ENCODE assay signal across 23 cellular contexts in genomic region chr4:84691800-84692199, GRCh38.
A peak's percentile ranks its signal among the peaks of the same experiment; 100 is the strongest.
DNase-seq lines count a peak whose midpoint lies in the region; ATAC-seq, FAIRE-seq and TF ChIP-seq lines count a peak whose summit lies in the region.
"Had no signal": no experiment of that assay in that cellular context is flagged by ENCODE, and none has a peak within 500 bp of the region (broad histone marks: within the 10 kb centered on the region; RNA-seq: fewer than 3 reads in every experiment).

No MANE protein-coding gene starts in this region.

- BruUV-seq in MCF 10A (replicated peaks; lab: Mats Ljungman, UMichigan), result no TSS peak

- DNase-seq in MCF 10A (ENCODE audit: unreplicated experiment), result no peak
- no peak for DNase-seq in breast epithelium (ENCODE audit: low spot score in 2 of 2)
- peak; percentile 2 for DNase-seq in bronchial epithelial cell (ENCODE audit: low read depth)
- peak; percentile 17 for DNase-seq in mesenchymal stem cell
- DNase-seq in urothelium cell line (ENCODE audit: low spot score), result peak; percentile 14
- no peak for DNase-seq in ureter (ENCODE audit: low spot score)
- no peak for DNase-seq in NCI-H2107 (lab: John Stamatoyannopoulos, UW)
- DNase-seq: activated CD4-positive, alpha-beta T cell treated with anti-CD3 and anti-CD28 coated beads, Interleukin-2, amount 50 U/mL, for 48 hours; activated gamma-delta T cell; activated naive CD8-positive, alpha-beta T cell treated with anti-CD3 and anti-CD28 coated beads, Interleukin-2, amount 50 U/mL, for 24 hours; DMS79; erythroblast; KG1; lower lobe of right lung; NCI-H187 treated with DMSO at 0.1 percent for 48 hours; NCI-H82; stimulated activated CD4-positive, alpha-beta T cell treated with anti-CD3 and anti-CD28 coated beads, Interleukin-2, amount 100 ng/mL, for 48 hours; stimulated activated naive B cell treated with anti-CD40 and anti-IgM and Interleukin-4, amounts not matched to agents 10 μg/mL and 1 μg/mL and 100 μg/mL, for 72 hours had no signal

- whole genome bisulfite sequencing in mesenchymal stem cell, result 50% methylated on average over 1 of the region's 1 CpG

- no peak for TF ChIP-seq CTCF in MCF 10A (IDR thresholded peaks at IDR 0.05; ENCODE audit: unreplicated experiment)
- no peak for TF ChIP-seq CTCF in breast epithelium (IDR thresholded peaks at IDR 0.05)
- TF ChIP-seq CTCF in bronchial epithelial cell (IDR thresholded peaks at IDR 0.05; ENCODE audit: insufficient read depth, low read length, severe bottlenecking), result no peak

- H3K27ac ChIP-seq in breast epithelium (no peak overlapping the region), mesenchymal stem cell (ENCODE audit: low read length, poor library complexity, severe bottlenecking) (peak overlapping the region; percentile 87)
- H3K27ac ChIP-seq: 22Rv1, lower lobe of right lung, tibial nerve had no signal

- H3K9me3 Mint-ChIP-seq in MCF 10A (ENCODE audit: unreplicated experiment), result no peaks in the 10 kb centered on the region
- H3K9me3 Mint-ChIP-seq: activated naive CD8-positive, alpha-beta T cell treated with anti-CD3 and anti-CD28 coated beads, Interleukin-2, amount 50 U/mL, for 24 hours; stimulated activated naive B cell treated with anti-CD40 and anti-IgM and Interleukin-4, amounts not matched to agents 10 μg/mL and 1 μg/mL and 100 μg/mL, for 72 hours; WTC11 had no signal

- FAIRE-seq in bronchial epithelial cell (lab: Jason Lieb, UNC) (no peak), urothelium cell line (lab: Jason Lieb, UNC) (no peak)

- no peaks in the 10 kb centered on the region for H3K4me1 ChIP-seq in breast epithelium
- peaks cover 8% of the 10 kb centered on the region for H3K4me1 ChIP-seq in mesenchymal stem cell (ENCODE audit: control insufficient read depth, insufficient read depth, low read depth, low read length)
- H3K4me1 ChIP-seq: tibial nerve had no signal

- peak overlapping the region in 1 of 2 experiments; percentile 89 for H3K23ac ChIP-seq in mesenchymal stem cell (ENCODE audit: low read length in 2 of 2)

- no peak overlapping the region for H3K18ac ChIP-seq in mesenchymal stem cell (ENCODE audit: low read depth in 1 of 2, low read length in 2 of 2)

- H2AFZ ChIP-seq in mesenchymal stem cell (ENCODE audit: low read depth, low read length), result no peak overlapping the region

- no peak overlapping the region for H2BK15ac ChIP-seq in mesenchymal stem cell (ENCODE audit: low read depth, poor library complexity, severe bottlenecking)

- peak overlapping the region; percentile 94 for H3K27ac Mint-ChIP-seq in MCF 10A (ENCODE audit: low read depth, unreplicated experiment)
- H3K27ac Mint-ChIP-seq: activated naive CD8-positive, alpha-beta T cell treated with anti-CD3 and anti-CD28 coated beads, Interleukin-2, amount 50 U/mL, for 24 hours; progenitor cell of endocrine pancreas; stimulated activated naive B cell treated with anti-CD40 and anti-IgM and Interleukin-4, amounts not matched to agents 10 μg/mL and 1 μg/mL and 100 μg/mL, for 72 hours; WTC11 had no signal

- H3K79me1 ChIP-seq in mesenchymal stem cell (replicated peaks; ENCODE audit: low read length, poor library complexity, severe bottlenecking), result peaks cover 15% of the 10 kb centered on the region

- H2BK5ac ChIP-seq in mesenchymal stem cell (ENCODE audit: low read depth, low read length, poor library complexity, severe bottlenecking), result no peak overlapping the region

- CTCF ChIA-PET in MCF 10A (lab: Yijun Ruan, JAX), result interaction anchor here (0.6 to 2.0 kb wide), 5 partner anchors 48 to 279 kb away, joined by 3 to 22 read pairs (median 3); no protein-coding TSS in a partner anchor

- no peak overlapping the region for H3K9ac ChIP-seq in mesenchymal stem cell (ENCODE audit: low read length)

- H3K4ac ChIP-seq in mesenchymal stem cell (ENCODE audit: low read depth in 1 of 2, low read length in 2 of 2), result peak overlapping the region in 1 of 2 experiments; percentile 61

- H4K91ac ChIP-seq in mesenchymal stem cell (ENCODE audit: low read length), result peak overlapping the region; percentile 11

- intact Hi-C loops in MCF 10A (cut with micrococcal nuclease), result loop anchor here (2.0 to 5.0 kb wide), 2 partner anchors 59 to 107 kb away; no protein-coding TSS in a partner anchor
- intact Hi-C loops in breast epithelium (cut with DNase I; ENCODE audit: low total_unique reads), result no loop called here

- H2BK12ac ChIP-seq in mesenchymal stem cell (ENCODE audit: low read length in 2 of 2), result peak overlapping the region; percentile 42 to 96

- H3K4me3 Mint-ChIP-seq in MCF 10A (ENCODE audit: unreplicated experiment), result peak overlapping the region; percentile 60
- H3K4me3 Mint-ChIP-seq: activated naive CD8-positive, alpha-beta T cell treated with anti-CD3 and anti-CD28 coated beads, Interleukin-2, amount 50 U/mL, for 24 hours; stimulated activated naive B cell treated with anti-CD40 and anti-IgM and Interleukin-4, amounts not matched to agents 10 μg/mL and 1 μg/mL and 100 μg/mL, for 72 hours; WTC11 had no signal

- peak overlapping the region; percentile 45 for H3K4me2 ChIP-seq in mesenchymal stem cell (ENCODE audit: low read length, poor library complexity, severe bottlenecking)

- ATAC-seq in HG03175 (IDR thresholded peaks at IDR 0.05; ENCODE audit: unreplicated experiment), result no peak
- ATAC-seq: WTC11 had no signal

- peaks cover 57% of the 10 kb centered on the region for H3K36me3 Mint-ChIP-seq in MCF 10A (ENCODE audit: insufficient read depth, unreplicated experiment)
- H3K36me3 Mint-ChIP-seq: stimulated activated naive B cell treated with anti-CD40 and anti-IgM and Interleukin-4, amounts not matched to agents 10 μg/mL and 1 μg/mL and 100 μg/mL, for 72 hours had no signal

- H2AK5ac ChIP-seq in mesenchymal stem cell (ENCODE audit: low read length, severe bottlenecking), result peak overlapping the region; percentile 97

- H3K14ac ChIP-seq in mesenchymal stem cell (ENCODE audit: low read length in 2 of 2), result peak overlapping the region in 1 of 2 experiments; percentile 79

- no peaks in the 10 kb centered on the region for H3K9me3 ChIP-seq in breast epithelium
- H3K9me3 ChIP-seq in mesenchymal stem cell (ENCODE audit: control insufficient read depth, low read length), result no peaks in the 10 kb centered on the region
- H3K9me3 ChIP-seq: lower lobe of right lung, tibial nerve had no signal

- peaks cover 16% of the 10 kb centered on the region for H3K4me1 Mint-ChIP-seq in MCF 10A (ENCODE audit: insufficient read depth, unreplicated experiment)
- H3K4me1 Mint-ChIP-seq: stimulated activated naive B cell treated with anti-CD40 and anti-IgM and Interleukin-4, amounts not matched to agents 10 μg/mL and 1 μg/mL and 100 μg/mL, for 72 hours had no signal

- H3K27me3 ChIP-seq in breast epithelium, result no peaks in the 10 kb centered on the region
- H3K27me3 ChIP-seq in bronchial epithelial cell (ENCODE audit: control insufficient read depth, insufficient read depth, low read length), result no peaks in the 10 kb centered on the region
- no peaks in the 10 kb centered on the region for H3K27me3 ChIP-seq in mesenchymal stem cell (ENCODE audit: control insufficient read depth in 1 of 2, insufficient read depth in 1 of 2, low read length in 2 of 2)
- H3K27me3 ChIP-seq: tibial nerve had no signal

- POLR2A ChIA-PET in MCF 10A (lab: Yijun Ruan, JAX), result interaction anchor here (0.7 to 2.1 kb wide), 7 partner anchors 10 to 709 kb away, joined by 3 to 17 read pairs (median 8); partner anchors contain the start of gene CDS1

- TF ChIP-seq POLR2A in breast epithelium (IDR thresholded peaks at IDR 0.05), result no peak

- no peaks in the 10 kb centered on the region for H3K36me3 ChIP-seq in breast epithelium
- H3K36me3 ChIP-seq in bronchial epithelial cell (ENCODE audit: control insufficient read depth, insufficient read depth, low read length), result peaks cover 7% of the 10 kb centered on the region
- H3K36me3 ChIP-seq in mesenchymal stem cell (ENCODE audit: control insufficient read depth in 1 of 2, insufficient read depth in 2 of 2, low read depth in 1 of 2, low read length in 2 of 2), result peaks cover 17 to 72% of the 10 kb centered on the region in 2 experiments

- H3K4me3 ChIP-seq in breast epithelium (no peak overlapping the region), bronchial epithelial cell (ENCODE audit: low read depth, low read length) (no peak overlapping the region), mesenchymal stem cell (ENCODE audit: insufficient read depth in 1 of 2, low read depth in 1 of 2, low read length in 2 of 2) (no peak overlapping the region)
- H3K4me3 ChIP-seq: lower lobe of right lung, tibial nerve had no signal

- H3K27me3 Mint-ChIP-seq in MCF 10A (ENCODE audit: insufficient read depth, unreplicated experiment), result no peaks in the 10 kb centered on the region
- H3K27me3 Mint-ChIP-seq: progenitor cell of endocrine pancreas; stimulated activated naive B cell treated with anti-CD40 and anti-IgM and Interleukin-4, amounts not matched to agents 10 μg/mL and 1 μg/mL and 100 μg/mL, for 72 hours had no signal

- no peak overlapping the region for H2BK120ac ChIP-seq in mesenchymal stem cell (ENCODE audit: low read depth, low read length)

- H4K8ac ChIP-seq in mesenchymal stem cell (ENCODE audit: low read length), result no peak overlapping the region

Comparison
In these comparisons a context has a peak if more than half of its experiments do, and no peak if none do; other contexts are left out.
1. DNase-seq: peak in bronchial epithelial cell (single experiment), mesenchymal stem cell (single experiment) and urothelium cell line (single experiment); none in MCF 10A (single experiment), breast epithelium (0 of 2), ureter (single experiment) and NCI-H2107 (single experiment).